In genomic region chr1:55211456-55211855, GRCh38 we compare ENCODE assay signal across 9 cellular contexts. TPM values are rescaled to one million over a fixed set of nuclear protein-coding genes. Genes with fewer than 3 reads are reported as not detected.
DNase-seq lines count a peak whose midpoint lies in the region; ATAC-seq lines count a peak whose summit lies in the region.
"Had no signal": no experiment of that assay in that cellular context is flagged by ENCODE, and none has a peak within 500 bp of the region (broad histone marks: within the 10 kb centered on the region; RNA-seq: fewer than 3 reads in every experiment).

No MANE protein-coding gene starts in this region.

- peak overlapping the region; percentile 56; the same call in 1 of the 2 replicates for H3K9ac ChIP-seq in BLaER1
- H3K9ac ChIP-seq in mesenchymal stem cell (ENCODE audit: low read length), result peak overlapping the region; percentile 8

- H3K14ac ChIP-seq in mesenchymal stem cell (ENCODE audit: low read length in 2 of 2), result no peak overlapping the region

- peaks cover 5% of the 10 kb centered on the region for H3K79me1 ChIP-seq in mesenchymal stem cell (replicated peaks; ENCODE audit: low read length, poor library complexity, severe bottlenecking)

- DNase-seq in activated CD4-positive, alpha-beta memory T cell treated with anti-CD3 and anti-CD28 coated beads for 36 hours, result no peak
- DNase-seq in mesenchymal stem cell (peak; percentile 47), hippocampal formation (lab: John Stamatoyannopoulos, UW) (no peak)
- DNase-seq: HCEC 1CT had no signal

- H3K4me1 ChIP-seq in BLaER1, result peaks cover 49% of the 10 kb centered on the region
- H3K4me1 ChIP-seq in mesenchymal stem cell (ENCODE audit: control insufficient read depth, insufficient read depth, low read depth, low read length), result peaks cover 7% of the 10 kb centered on the region

- no peak overlapping the region for H3K18ac ChIP-seq in mesenchymal stem cell (ENCODE audit: low read depth in 1 of 2, low read length in 2 of 2)

- no peak overlapping the region for H2BK5ac ChIP-seq in mesenchymal stem cell (ENCODE audit: low read depth, low read length, poor library complexity, severe bottlenecking)

- CTCF ChIA-PET in activated CD4-positive, alpha-beta memory T cell treated with anti-CD3 and anti-CD28 coated beads for 36 hours (lab: Charles Lee), result interaction anchor here (2.7 kb wide), 1 partner anchor 66 kb away, joined by 17 read pairs; no protein-coding TSS in a partner anchor

- no peak overlapping the region for H2BK15ac ChIP-seq in mesenchymal stem cell (ENCODE audit: low read depth, poor library complexity, severe bottlenecking)

- H3K4me2 ChIP-seq in BLaER1 (peak overlapping the region; percentile 91), mesenchymal stem cell (ENCODE audit: low read length, poor library complexity, severe bottlenecking) (no peak overlapping the region)

- H3K4me3 Mint-ChIP-seq in activated CD4-positive, alpha-beta memory T cell treated with anti-CD3 and anti-CD28 coated beads for 36 hours, result peak overlapping the region; percentile 30

- no peak overlapping the region for H3K27ac Mint-ChIP-seq in activated CD4-positive, alpha-beta memory T cell treated with anti-CD3 and anti-CD28 coated beads for 36 hours

- POLR2A ChIA-PET in activated CD4-positive, alpha-beta memory T cell treated with anti-CD3 and anti-CD28 coated beads for 36 hours (lab: Charles Lee), result no interaction called here

- H3K27me3 Mint-ChIP-seq in activated CD4-positive, alpha-beta memory T cell treated with anti-CD3 and anti-CD28 coated beads for 36 hours, result no peaks in the 10 kb centered on the region

- peak overlapping the region; percentile 95 for H3K4me3 ChIP-seq in BLaER1
- H3K4me3 ChIP-seq in mesenchymal stem cell (ENCODE audit: insufficient read depth in 1 of 2, low read depth in 1 of 2, low read length in 2 of 2), result peak overlapping the region in 1 of 2 experiments; percentile 7

- H4K20me1 ChIP-seq in BLaER1, result peaks cover 78% of the 10 kb centered on the region

- intact Hi-C loops in activated CD4-positive, alpha-beta memory T cell treated with anti-CD3 and anti-CD28 coated beads for 36 hours (cut with micrococcal nuclease), result loop anchor here (5.0 kb wide), 1 partner anchor 1159 kb away; the partner anchor contains the start of genes TCEANC2 and TMEM59

- ATAC-seq in GM19043 (IDR thresholded peaks at IDR 0.05; ENCODE audit: low read depth, unreplicated experiment) (peak; percentile 24), GM21737 (IDR thresholded peaks at IDR 0.05; ENCODE audit: unreplicated experiment) (no peak), HG03280 (IDR thresholded peaks at IDR 0.05; ENCODE audit: unreplicated experiment) (no peak), HG03108 (IDR thresholded peaks at IDR 0.05; ENCODE audit: unreplicated experiment) (no peak)

- peaks cover 4% of the 10 kb centered on the region for H3K36me3 Mint-ChIP-seq in activated CD4-positive, alpha-beta memory T cell treated with anti-CD3 and anti-CD28 coated beads for 36 hours

- H2BK120ac ChIP-seq in mesenchymal stem cell (ENCODE audit: low read depth, low read length), result no peak overlapping the region

- peaks cover 12% of the 10 kb centered on the region for H3K36me3 ChIP-seq in BLaER1
- H3K36me3 ChIP-seq in mesenchymal stem cell (ENCODE audit: control insufficient read depth in 1 of 2, insufficient read depth in 2 of 2, low read depth in 1 of 2, low read length in 2 of 2), result no peaks in the 10 kb centered on the region

- H3K9me3 Mint-ChIP-seq in activated CD4-positive, alpha-beta memory T cell treated with anti-CD3 and anti-CD28 coated beads for 36 hours, result no peaks in the 10 kb centered on the region

- H3K27ac ChIP-seq in BLaER1 (peak overlapping the region; percentile 37), mesenchymal stem cell (ENCODE audit: low read length, poor library complexity, severe bottlenecking) (no peak overlapping the region)

- 37% methylated on average over 2 of the region's 2 CpGs for WGBS in mesenchymal stem cell

- H3K9me3 ChIP-seq in BLaER1 (no peaks in the 10 kb centered on the region), mesenchymal stem cell (ENCODE audit: control insufficient read depth, low read length) (no peaks in the 10 kb centered on the region)

- no peak overlapping the region for H2BK12ac ChIP-seq in mesenchymal stem cell (ENCODE audit: low read length in 2 of 2)

- H3K27me3 ChIP-seq in BLaER1 (no peaks in the 10 kb centered on the region), mesenchymal stem cell (ENCODE audit: control insufficient read depth in 1 of 2, insufficient read depth in 1 of 2, low read length in 2 of 2) (no peaks in the 10 kb centered on the region)

- H3K4me1 Mint-ChIP-seq in activated CD4-positive, alpha-beta memory T cell treated with anti-CD3 and anti-CD28 coated beads for 36 hours (ENCODE audit: low read depth), result peaks cover 63% of the 10 kb centered on the region

- H4K8ac ChIP-seq in mesenchymal stem cell (ENCODE audit: low read length), result no peak overlapping the region

- H3K23ac ChIP-seq in mesenchymal stem cell (ENCODE audit: low read length in 2 of 2), result no peak overlapping the region

- H2AK5ac ChIP-seq in mesenchymal stem cell (ENCODE audit: low read length, severe bottlenecking), result no peak overlapping the region

- H4K91ac ChIP-seq in mesenchymal stem cell (ENCODE audit: low read length), result no peak overlapping the region

- H2AFZ ChIP-seq in mesenchymal stem cell (ENCODE audit: low read depth, low read length), result no peak overlapping the region

- no peak overlapping the region for H3K4ac ChIP-seq in mesenchymal stem cell (ENCODE audit: low read depth in 1 of 2, low read length in 2 of 2)

RNA-seq across cellular contexts. Expression of gene USP24, which starts 3.7 kb away (rescaled TPM):
- 10 to 100 TPM; 37.4 to 39.9 TPM for total RNA-seq in activated CD4-positive, alpha-beta memory T cell treated with anti-CD3 and anti-CD28 coated beads for 36 hours
- 14.4 TPM for polyA plus RNA-seq in mesenchymal stem cell (2013, experiment 1 of 2)
- polyA plus RNA-seq in mesenchymal stem cell (2013, experiment 2 of 2), result 13.3 TPM
